In the genomic region with DNA sequence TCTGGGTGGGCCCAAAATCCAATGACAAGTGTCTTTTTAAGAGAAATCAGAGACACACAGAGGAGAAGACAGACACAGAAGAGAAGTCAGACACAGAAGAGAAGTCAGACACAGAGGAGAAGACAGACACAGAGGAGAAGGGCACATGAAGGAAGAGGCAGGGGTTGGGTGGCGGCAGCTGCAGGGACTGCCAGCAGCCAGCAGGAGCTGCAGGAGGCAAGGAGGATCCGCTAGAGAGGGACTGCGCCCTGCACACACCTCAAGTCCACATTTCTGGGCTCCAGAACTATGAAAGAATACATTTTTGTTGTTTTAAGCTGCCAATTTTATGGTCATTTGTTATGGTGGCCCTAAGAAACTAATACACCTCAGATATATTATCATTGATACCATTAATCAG, we compare ENCODE assay signal across 1 cellular context.
TF ChIP-seq lines count a peak whose summit lies in the region.

No MANE protein-coding gene starts in this region.

TF ChIP-seq in HepG2, 621 proteins besides CTCF, POLR2A, EP300 and RAD21:
- TF ChIP-seq ZBTB21 (CRISPR knock-in tag; IDR thresholded peaks at IDR 0.05): no peak
- no peak for TF ChIP-seq SOX13 (IDR thresholded peaks at IDR 0.05)
- no peak for TF ChIP-seq SOX13 (CRISPR knock-in tag; conservative IDR thresholded peaks at IDR 0.05 in 1 of 2, IDR thresholded peaks at IDR 0.05 in 1 of 2)
- TF ChIP-seq ZFP36L2 (CRISPR knock-in tag; IDR thresholded peaks at IDR 0.05): no peak
- TF ChIP-seq, protein P1, sequence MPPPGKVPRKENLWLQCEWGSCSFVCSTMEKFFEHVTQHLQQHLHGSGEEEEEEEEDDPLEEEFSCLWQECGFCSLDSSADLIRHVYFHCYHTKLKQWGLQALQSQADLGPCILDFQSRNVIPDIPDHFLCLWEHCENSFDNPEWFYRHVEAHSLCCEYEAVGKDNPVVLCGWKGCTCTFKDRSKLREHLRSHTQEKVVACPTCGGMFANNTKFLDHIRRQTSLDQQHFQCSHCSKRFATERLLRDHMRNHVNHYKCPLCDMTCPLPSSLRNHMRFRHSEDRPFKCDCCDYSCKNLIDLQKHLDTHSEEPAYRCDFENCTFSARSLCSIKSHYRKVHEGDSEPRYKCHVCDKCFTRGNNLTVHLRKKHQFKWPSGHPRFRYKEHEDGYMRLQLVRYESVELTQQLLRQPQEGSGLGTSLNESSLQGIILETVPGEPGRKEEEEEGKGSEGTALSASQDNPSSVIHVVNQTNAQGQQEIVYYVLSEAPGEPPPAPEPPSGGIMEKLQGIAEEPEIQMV (CRISPR knock-in tag; IDR thresholded peaks at IDR 0.05; ENCODE audit: low read depth): no peak
- TF ChIP-seq, protein P2, sequence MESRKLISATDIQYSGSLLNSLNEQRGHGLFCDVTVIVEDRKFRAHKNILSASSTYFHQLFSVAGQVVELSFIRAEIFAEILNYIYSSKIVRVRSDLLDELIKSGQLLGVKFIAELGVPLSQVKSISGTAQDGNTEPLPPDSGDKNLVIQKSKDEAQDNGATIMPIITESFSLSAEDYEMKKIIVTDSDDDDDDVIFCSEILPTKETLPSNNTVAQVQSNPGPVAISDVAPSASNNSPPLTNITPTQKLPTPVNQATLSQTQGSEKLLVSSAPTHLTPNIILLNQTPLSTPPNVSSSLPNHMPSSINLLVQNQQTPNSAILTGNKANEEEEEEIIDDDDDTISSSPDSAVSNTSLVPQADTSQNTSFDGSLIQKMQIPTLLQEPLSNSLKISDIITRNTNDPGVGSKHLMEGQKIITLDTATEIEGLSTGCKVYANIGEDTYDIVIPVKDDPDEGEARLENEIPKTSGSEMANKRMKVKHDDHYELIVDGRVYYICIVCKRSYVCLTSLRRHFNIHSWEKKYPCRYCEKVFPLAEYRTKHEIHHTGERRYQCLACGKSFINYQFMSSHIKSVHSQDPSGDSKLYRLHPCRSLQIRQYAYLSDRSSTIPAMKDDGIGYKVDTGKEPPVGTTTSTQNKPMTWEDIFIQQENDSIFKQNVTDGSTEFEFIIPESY (CRISPR knock-in tag; IDR thresholded peaks at IDR 0.05): peak; percentile 85
- no peak for TF ChIP-seq NFAT5 (CRISPR knock-in tag; IDR thresholded peaks at IDR 0.05)
- no peak for TF ChIP-seq RFX1 (IDR thresholded peaks at IDR 0.05)
